33 cellular contexts compared by ENCODE assay signal in genomic region chr15:41278319-41278718, GRCh38. TPM values are rescaled to one million over a fixed set of nuclear protein-coding genes. Genes with fewer than 3 reads are reported as not detected.
"Had no signal": no experiment of that assay in that cellular context is flagged by ENCODE, and none has a peak within 500 bp of the region (broad histone marks: within the 10 kb centered on the region; RNA-seq: fewer than 3 reads in every experiment).

No MANE protein-coding gene starts in this region.

- H3K4me1 Mint-ChIP-seq: nephron had no signal

- ATAC-seq: esophagus mucosa; left colon; pancreas; psoas muscle; stimulated activated naive B cell treated with anti-CD40 and anti-IgM and Interleukin-4, amounts not matched to agents 10 μg/mL and 1 μg/mL and 100 μg/mL, for 72 hours had no signal

- H3K27me3 Mint-ChIP-seq: stimulated activated naive B cell treated with anti-CD40 and anti-IgM and Interleukin-4, amounts not matched to agents 10 μg/mL and 1 μg/mL and 100 μg/mL, for 72 hours had no signal

- H3K27ac Mint-ChIP-seq: activated T-helper 1 cell treated with anti-CD3 and anti-CD28 coated beads, Interleukin-12 subunit alpha, Interleukin-12 subunit beta, Interleukin-2, Interleukin-4 antibody, amounts not matched to agents 30 ng/mL and 10 ng/mL and 1 ng/mL, durations not matched to agents 14 hours and 24 hours and 36 hours; endodermal cell; immature natural killer cell; nephron; T-helper 2 cell treated with Interferon-gamma antibody and Interleukin-4, amounts not matched to agents 5 μg/mL and 100 μg/mL, for 36 hours had no signal

- H3K4me3 ChIP-seq: pancreas, psoas muscle, smooth muscle cell, stomach, thyroid gland, upper lobe of left lung had no signal

- H3K9me3 ChIP-seq: pancreas, psoas muscle, stomach, thyroid gland, upper lobe of left lung had no signal

- H3K4me1 ChIP-seq: thyroid gland had no signal

- H3K4me3 Mint-ChIP-seq: activated T-helper 1 cell treated with anti-CD3 and anti-CD28 coated beads, Interleukin-12 subunit alpha, Interleukin-12 subunit beta, Interleukin-2, Interleukin-4 antibody, amounts not matched to agents 30 ng/mL and 10 ng/mL and 1 ng/mL, durations not matched to agents 14 hours and 24 hours and 36 hours; endodermal cell; immature natural killer cell; nephron; stimulated activated naive B cell treated with anti-CD40 and anti-IgM and Interleukin-4, amounts not matched to agents 10 μg/mL and 1 μg/mL and 100 μg/mL, for 72 hours; T-helper 2 cell treated with Interferon-gamma antibody and Interleukin-4, amounts not matched to agents 5 μg/mL and 100 μg/mL, for 36 hours had no signal

- DNase-seq: activated CD4-positive, alpha-beta T cell treated with anti-CD3 and anti-CD28 coated beads for 4 hours; activated CD4-positive, alpha-beta T cell treated with anti-CD3 and anti-CD28 coated beads, Interleukin-2, amount 50 U/mL, for 4 hours; activated CD8-positive, alpha-beta memory T cell treated with anti-CD3 and anti-CD28 coated beads for 24 hours; activated gamma-delta T cell treated with Interleukin-2 at 50 U/mL for 16 hours; activated naive CD4-positive, alpha-beta T cell treated with anti-CD3 and anti-CD28 coated beads, Interleukin-2, amount 50 U/mL, for 16 hours; amniotic stem cell; brain microvascular endothelial cell; caudate nucleus; endodermal cell; foreskin fibroblast; head of caudate nucleus; hypothalamus; immature natural killer cell; kidney; left colon; mammary epithelial cell; nucleus accumbens; psoas muscle; stimulated activated CD4-positive, alpha-beta T cell treated with anti-CD3 and anti-CD28 coated beads, Interleukin-1b, Interleukin-23, amount 100 ng/mL, for 48 hours; stimulated activated CD4-positive, alpha-beta T cell treated with anti-CD3 and anti-CD28 coated beads, Interleukin-4, amount 100 ng/mL, for 4 hours; stimulated activated CD8-positive, alpha-beta memory T cell treated with anti-CD3 and anti-CD28 coated beads, Interleukin-4, amount 100 ng/mL, for 48 hours; stimulated activated naive B cell treated with anti-CD40 and anti-IgM and Interleukin-4, amounts not matched to agents 10 μg/mL and 1 μg/mL and 100 μg/mL, for 72 hours; stomach; thyroid gland; upper lobe of left lung had no signal

- H3K27me3 ChIP-seq: brain microvascular endothelial cell, pancreas, stomach, thyroid gland, upper lobe of left lung had no signal

- H3K9me3 Mint-ChIP-seq: activated T-helper 1 cell treated with anti-CD3 and anti-CD28 coated beads, Interleukin-12 subunit alpha, Interleukin-12 subunit beta, Interleukin-2, Interleukin-4 antibody, amounts not matched to agents 30 ng/mL and 10 ng/mL and 1 ng/mL, durations not matched to agents 14 hours and 24 hours and 36 hours; endodermal cell; immature natural killer cell; nephron; stimulated activated naive B cell treated with anti-CD40 and anti-IgM and Interleukin-4, amounts not matched to agents 10 μg/mL and 1 μg/mL and 100 μg/mL, for 72 hours; T-helper 2 cell treated with Interferon-gamma antibody and Interleukin-4, amounts not matched to agents 5 μg/mL and 100 μg/mL, for 36 hours had no signal

- H3K4me2 ChIP-seq: smooth muscle cell had no signal

- H3K27ac ChIP-seq: brain microvascular endothelial cell, pancreas, psoas muscle, stomach, thyroid gland, upper lobe of left lung, VCaP had no signal

RNA-seq across cellular contexts. Expression of gene EXD1, which starts 47.8 kb away (rescaled TPM):
- total RNA-seq: activated T-helper 1 cell treated with anti-CD3 and anti-CD28 coated beads, Interleukin-12 subunit alpha, Interleukin-12 subunit beta, Interleukin-2, Interleukin-4 antibody, amounts not matched to agents 30 ng/mL and 10 ng/mL and 1 ng/mL, durations not matched to agents 14 hours and 24 hours and 36 hours; esophagus mucosa; kidney; left colon; liver; mammary epithelial cell; pancreas; psoas muscle; stomach had no signal
